ENCODE assay signal across 21 cellular contexts in the genomic region with DNA sequence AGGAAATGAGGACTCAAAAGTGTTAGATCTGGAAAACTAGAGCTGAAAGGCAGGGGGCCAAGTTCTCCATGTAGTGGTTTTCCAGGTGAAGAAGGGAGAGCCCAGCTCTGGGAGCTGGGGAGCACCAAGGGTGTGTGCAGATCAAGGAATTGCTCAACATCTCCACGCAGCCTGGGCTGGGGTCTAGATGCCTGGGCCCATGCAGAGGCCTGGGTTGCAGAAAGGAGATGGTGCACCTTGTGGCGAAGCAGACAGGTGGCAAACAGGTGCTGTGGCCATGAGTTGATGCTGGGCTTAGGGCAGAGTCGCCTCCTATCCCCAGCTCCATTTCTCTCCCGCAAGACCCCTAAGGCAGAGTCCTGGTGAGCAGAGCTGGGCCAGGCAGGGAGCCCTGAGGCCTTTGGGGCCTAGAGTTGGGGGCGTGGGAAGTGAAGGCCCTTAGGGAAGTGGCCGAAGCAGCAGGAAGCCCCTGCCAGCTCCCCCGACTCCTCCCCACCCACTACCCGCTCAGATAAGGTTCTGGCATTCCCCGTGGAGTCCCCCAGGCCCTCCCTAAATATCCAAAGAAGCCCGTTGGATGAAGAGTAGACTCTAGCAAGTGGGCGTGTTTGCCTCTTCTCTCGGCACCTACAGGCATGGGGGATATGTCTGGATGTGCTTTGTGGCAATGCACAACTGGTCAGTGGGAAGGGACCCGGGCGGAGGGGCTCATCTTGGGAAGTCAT. TPM values are rescaled to one million over a fixed set of nuclear protein-coding genes. Genes with fewer than 3 reads are reported as not detected.
DNase-seq lines count a peak whose midpoint lies in the region; ATAC-seq, FAIRE-seq and TF ChIP-seq lines count a peak whose summit lies in the region.
"Had no signal": no experiment of that assay in that cellular context is flagged by ENCODE, and none has a peak within 500 bp of the region (broad histone marks: within the 10 kb centered on the region; RNA-seq: fewer than 3 reads in every experiment).

No MANE protein-coding gene starts in this region.

- H3K9me3 ChIP-seq in HEK293 (ENCODE audit: control insufficient read depth, insufficient read depth, low read depth, low read length), result no peaks in the 10 kb centered on the region
- no peaks in the 10 kb centered on the region for H3K9me3 ChIP-seq in neural progenitor cell (ENCODE audit: low read depth)
- H3K9me3 ChIP-seq: BLaER1 treated with 17β-estradiol and CSF1 and Interleukin-3, amounts not matched to agents 10 nM and 100 nM had no signal

- no peak for FAIRE-seq in bronchial epithelial cell (lab: Jason Lieb, UNC)

- H2AFZ ChIP-seq in neural progenitor cell (replicated peaks), result no peak overlapping the region
- H2AFZ ChIP-seq: GM23248 had no signal

- H3K4me3 ChIP-seq in GM12865 (ENCODE audit: low read depth, low read length), result no peak overlapping the region
- no peak overlapping the region for H3K4me3 ChIP-seq in HEK293 (ENCODE audit: low read depth, low read length)
- H3K4me3 ChIP-seq in bronchial epithelial cell (ENCODE audit: low read depth, low read length), result peak overlapping the region; percentile 31
- no peak overlapping the region for H3K4me3 ChIP-seq in neural progenitor cell
- H3K4me3 ChIP-seq: BLaER1 treated with 17β-estradiol and CSF1 and Interleukin-3, amounts not matched to agents 10 nM and 100 nM; GM23248 had no signal

- H4K20me1 ChIP-seq in neural progenitor cell (ENCODE audit: low read depth), result no peaks in the 10 kb centered on the region
- H4K20me1 ChIP-seq: BLaER1 treated with 17β-estradiol and CSF1 and Interleukin-3, amounts not matched to agents 10 nM and 100 nM had no signal

- TF ChIP-seq CTCF in GM12865 (IDR thresholded peaks at IDR 0.05; ENCODE audit: insufficient read depth, low read depth, low read length, missing control alignments), result no peak
- TF ChIP-seq CTCF in HEK293 (tag by site-specific recombination; IDR thresholded peaks at IDR 0.05), result no peak
- TF ChIP-seq CTCF in bronchial epithelial cell (IDR thresholded peaks at IDR 0.05; ENCODE audit: insufficient read depth, low read length, severe bottlenecking), result no peak
- TF ChIP-seq CTCF in neural progenitor cell (IDR thresholded peaks at IDR 0.05), result no peak

- H3K36me3 ChIP-seq in HEK293 (ENCODE audit: control insufficient read depth in 2 of 2, insufficient read depth in 1 of 2, low read length in 2 of 2) (no peaks in the 10 kb centered on the region), bronchial epithelial cell (ENCODE audit: control insufficient read depth, insufficient read depth, low read length) (no peaks in the 10 kb centered on the region), neural progenitor cell (no peaks in the 10 kb centered on the region)
- H3K36me3 ChIP-seq: BLaER1 treated with 17β-estradiol and CSF1 and Interleukin-3, amounts not matched to agents 10 nM and 100 nM had no signal

- no peaks in the 10 kb centered on the region for H3K36me3 Mint-ChIP-seq in neural progenitor cell
- H3K36me3 Mint-ChIP-seq: CD8-positive, alpha-beta T cell had no signal

- H3K27ac ChIP-seq in HEK293 (ENCODE audit: extremely low read depth, low read depth, low read length), result no peak overlapping the region
- no peak overlapping the region for H3K27ac ChIP-seq in neural progenitor cell
- H3K27ac ChIP-seq: BLaER1 treated with 17β-estradiol and CSF1 and Interleukin-3, amounts not matched to agents 10 nM and 100 nM; GM23248 had no signal

- peak overlapping the region; percentile 87 for H3K27ac Mint-ChIP-seq in neural progenitor cell
- H3K27ac Mint-ChIP-seq: CD8-positive, alpha-beta T cell had no signal

- peak overlapping the region; percentile 41 for H3K4me3 Mint-ChIP-seq in neural progenitor cell
- H3K4me3 Mint-ChIP-seq: CD8-positive, alpha-beta T cell had no signal

- ATAC-seq in HG03108 (IDR thresholded peaks at IDR 0.05; ENCODE audit: unreplicated experiment), result no peak
- ATAC-seq: CD8-positive, alpha-beta T cell; Right ventricle myocardium inferior had no signal

- H3K27me3 ChIP-seq in bronchial epithelial cell (ENCODE audit: control insufficient read depth, insufficient read depth, low read length) (no peaks in the 10 kb centered on the region), neural progenitor cell (no peaks in the 10 kb centered on the region)

- H3K27me3 Mint-ChIP-seq in neural progenitor cell (ENCODE audit: insufficient read depth, low read depth), result peaks cover 10% of the 10 kb centered on the region

- DNase-seq in GM12865 (ENCODE audit: low read depth) (peak; percentile 26), bronchial epithelial cell (ENCODE audit: low read depth) (no peak), neural progenitor cell (ENCODE audit: low spot score) (no peak), activated T-cell treated with anti-CD3 and anti-CD28 coated beads for 4 hours (no peak), T-helper 2 cell (no peak), KBM-7 (no peak)
- DNase-seq: Calu3; CD8-positive, alpha-beta T cell; GF-D8; HCEC 1CT; NCI-H1105 treated with DMSO at 0.1 percent for 48 hours; NCI-H1694 treated with DMSO at 0.1 percent for 48 hours; NCI-H2227 treated with DMSO at 0.1 percent for 48 hours; NCI-H510A treated with DMSO at 0.1 percent for 48 hours had no signal

- H3K79me2 ChIP-seq in neural progenitor cell (ENCODE audit: low read depth), result no peaks in the 10 kb centered on the region

- POLR2A ChIA-PET in HEK293 (lab: Yijun Ruan, JAX), result no interaction called here

- H3K4me1 Mint-ChIP-seq in neural progenitor cell, result peaks cover 3% of the 10 kb centered on the region

- in situ Hi-C loops in KBM-7 (cut with MboI; ENCODE audit: low pct_unique_long_range_greater_than_20kb, low sequenced_read_pairs), result no loop called here

- CTCF ChIA-PET in HEK293 (lab: Yijun Ruan, JAX), result interaction anchor here (1.2 to 2.4 kb wide), 2 partner anchors 12 to 40 kb away, joined by 3 to 8 read pairs; no protein-coding TSS in a partner anchor

- H3K4me1 ChIP-seq in HEK293 (ENCODE audit: control insufficient read depth, insufficient read depth, low read length) (no peaks in the 10 kb centered on the region), neural progenitor cell (no peaks in the 10 kb centered on the region)

- no peaks in the 10 kb centered on the region for H3F3A ChIP-seq in neural progenitor cell (ENCODE audit: low read depth)

- no peaks in the 10 kb centered on the region for H3K9me3 Mint-ChIP-seq in neural progenitor cell
- H3K9me3 Mint-ChIP-seq: CD8-positive, alpha-beta T cell had no signal

- no peak overlapping the region for H3K9ac ChIP-seq in neural progenitor cell
- H3K9ac ChIP-seq: BLaER1 treated with 17β-estradiol and CSF1 and Interleukin-3, amounts not matched to agents 10 nM and 100 nM; GM23248 had no signal

- no peak overlapping the region for H3K4me2 ChIP-seq in neural progenitor cell

TF ChIP-seq in HEK293, 187 proteins besides CTCF, POLR2A, EP300 and RAD21:
- no peak for TF ChIP-seq ZNF335 (tag by site-specific recombination; conservative IDR thresholded peaks at IDR 0.05)
- TF ChIP-seq ZBTB20 (tag by site-specific recombination; IDR thresholded peaks at IDR 0.05), result no peak
- 0 out of 2 replicates have a peak, but pooled peaks have one; percentile 8 for TF ChIP-seq EGR2 (tag by site-specific recombination; IDR thresholded peaks at IDR 0.05; ENCODE audit: low read depth)
- no peak for TF ChIP-seq ZNF621 (tag by site-specific recombination; IDR thresholded peaks at IDR 0.05)
- no peak for TF ChIP-seq ZNF530 (tag by site-specific recombination; IDR thresholded peaks at IDR 0.05; ENCODE audit: low read depth)
- peak; percentile 28; the same call in 1 of the 2 replicates for TF ChIP-seq ZFHX2 (tag by site-specific recombination; conservative IDR thresholded peaks at IDR 0.05)
- TF ChIP-seq KLF16 (tag by site-specific recombination; IDR thresholded peaks at IDR 0.05), result no peak
- TF ChIP-seq SCRT2 (tag by site-specific recombination; IDR thresholded peaks at IDR 0.05), result 0 out of 2 replicates have a peak, but pooled peaks have one; percentile 44
- peak; percentile 79 for TF ChIP-seq ZNF121 (tag by site-specific recombination; IDR thresholded peaks at IDR 0.05)

RNA-seq across cellular contexts. Expression of gene FOXN1, which starts 0.8 kb away (rescaled TPM):
- 0.38 TPM in 1 of 2 replicates, not detected in the other for total RNA-seq in bronchial epithelial cell
- not detected in 2 replicates for total RNA-seq in neural progenitor cell (ENCODE audit: low replicate concordance)
- total RNA-seq: A673; Calu3; CD8-positive, alpha-beta T cell; GM23248; Right ventricle myocardium inferior; SK-MEL-5 had no signal

RNA-seq across cellular contexts. Expression of gene SLC13A2, which starts 33.5 kb away (rescaled TPM):
- total RNA-seq in bronchial epithelial cell (not detected in 2 replicates), neural progenitor cell (ENCODE audit: low replicate concordance) (not detected in 2 replicates)
- total RNA-seq: A673; Calu3; CD8-positive, alpha-beta T cell; GM23248; Right ventricle myocardium inferior; SK-MEL-5 had no signal

RNA-seq across cellular contexts. Expression of gene UNC119, which starts 45.5 kb away (rescaled TPM):
- total RNA-seq in bronchial epithelial cell (21.9 and 22.8 TPM in 2 replicates), neural progenitor cell (ENCODE audit: low replicate concordance) (61.4 and 103 TPM in 2 replicates)
